In genomic region chr19:35935911-35936737, GRCh38 we compare ENCODE assay signal across 8 cellular contexts. TPM values are rescaled to one million over a fixed set of nuclear protein-coding genes. Genes with fewer than 3 reads are reported as not detected.
DNase-seq lines count a peak whose midpoint lies in the region; ATAC-seq lines count a peak whose summit lies in the region.

Gene LRFN3 (plus strand): TSS chr19:35936374. CDS start chr19:35939426, 3,052 bp downstream.

- H3K27ac Mint-ChIP-seq in activated CD8-positive, alpha-beta T cell treated with anti-CD3 and anti-CD28 coated beads, Interleukin-2, amount 10 ng/mL, durations not matched to agents 7 days and 5 days = peak within 1 kb of the TSS; percentile 22

- H3K27me3 ChIP-seq in effector memory CD4-positive, alpha-beta T cell (replicated peaks; ENCODE audit: control insufficient read depth, insufficient read depth, low read length, poor library complexity, severe bottlenecking) = no peaks in the 10 kb centered on the region

- H3K27me3 Mint-ChIP-seq in activated CD8-positive, alpha-beta T cell treated with anti-CD3 and anti-CD28 coated beads, Interleukin-2, amount 10 ng/mL, durations not matched to agents 7 days and 5 days (ENCODE audit: low read depth) = peaks cover 2% of the 10 kb centered on the region

- peaks cover 14% of the 10 kb centered on the region for H3K36me3 ChIP-seq in effector memory CD4-positive, alpha-beta T cell (ENCODE audit: control insufficient read depth, insufficient read depth, low read length)

- H3K4me1 Mint-ChIP-seq in activated CD8-positive, alpha-beta T cell treated with anti-CD3 and anti-CD28 coated beads, Interleukin-2, amount 10 ng/mL, durations not matched to agents 7 days and 5 days (ENCODE audit: low read depth) = peaks cover 43% of the 10 kb centered on the region

- H3K9me3 ChIP-seq in effector memory CD4-positive, alpha-beta T cell (ENCODE audit: control insufficient read depth, low read length) = no peaks in the 10 kb centered on the region

- CTCF ChIA-PET in activated CD8-positive, alpha-beta T cell treated with anti-CD3 and anti-CD28 coated beads, Interleukin-2, amount 10 ng/mL, durations not matched to agents 7 days and 5 days (lab: Charles Lee) = interaction anchor here (1.3 kb wide), 1 partner anchor 23 kb away, joined by 3 read pairs; no protein-coding TSS in a partner anchor

- peak within 1 kb of the TSS; percentile 79 for H3K4me3 Mint-ChIP-seq in activated CD8-positive, alpha-beta T cell treated with anti-CD3 and anti-CD28 coated beads, Interleukin-2, amount 10 ng/mL, durations not matched to agents 7 days and 5 days

- H3K27ac ChIP-seq in effector memory CD4-positive, alpha-beta T cell (ENCODE audit: insufficient read depth, low read length, poor library complexity, severe bottlenecking) = peak within 1 kb of the TSS; percentile 62

- peaks cover 29% of the 10 kb centered on the region for H3K4me1 ChIP-seq in effector memory CD4-positive, alpha-beta T cell (ENCODE audit: control insufficient read depth, insufficient read depth, low read length, poor library complexity, severe bottlenecking)

- H3K36me3 Mint-ChIP-seq in activated CD8-positive, alpha-beta T cell treated with anti-CD3 and anti-CD28 coated beads, Interleukin-2, amount 10 ng/mL, durations not matched to agents 7 days and 5 days (ENCODE audit: low read depth) = peaks cover 6% of the 10 kb centered on the region

- H3K9me3 Mint-ChIP-seq in activated CD8-positive, alpha-beta T cell treated with anti-CD3 and anti-CD28 coated beads, Interleukin-2, amount 10 ng/mL, durations not matched to agents 7 days and 5 days (ENCODE audit: insufficient read depth) = no peaks in the 10 kb centered on the region

- peak; percentile 12 for ATAC-seq in activated CD8-positive, alpha-beta T cell treated with anti-CD3 and anti-CD28 coated beads, Interleukin-2, amount 10 ng/mL, durations not matched to agents 7 days and 5 days
- ATAC-seq in HG03135 (IDR thresholded peaks at IDR 0.05; ENCODE audit: unreplicated experiment) = no peak

- POLR2A ChIA-PET in activated CD8-positive, alpha-beta T cell treated with anti-CD3 and anti-CD28 coated beads, Interleukin-2, amount 10 ng/mL, durations not matched to agents 7 days and 5 days (lab: Charles Lee) = no interaction called here

- DNase-seq in NCI-H2029 (lab: John Stamatoyannopoulos, UW) (peak; percentile 66), NCI-H2029 treated with DMSO at 0.1 percent for 48 hours (lab: John Stamatoyannopoulos, UW) (no peak), NCI-H524 (lab: John Stamatoyannopoulos, UW) (peak; percentile 87 to 90), medulla oblongata (ENCODE audit: extremely low spot score) (peak; percentile 83)
- DNase-seq in activated CD8-positive, alpha-beta T cell treated with anti-CD3 and anti-CD28 coated beads, Interleukin-2, amount 10 ng/mL, durations not matched to agents 7 days and 5 days = peak; percentile 63
- peak; percentile 10 to 22 (median 20) for DNase-seq in effector memory CD4-positive, alpha-beta T cell
- DNase-seq in stimulated activated CD4-positive, alpha-beta T cell treated with anti-CD3 and anti-CD28 coated beads, TNF-alpha, amount 100 ng/mL, for 1 hour (ENCODE audit: low read depth in 3 of 3, low spot score in 1 of 3) = peak in 2 of 3 donors; percentile 30 to 49

- H3K4me3 ChIP-seq in effector memory CD4-positive, alpha-beta T cell (ENCODE audit: insufficient read depth, low read depth, low read length, poor library complexity, severe bottlenecking) = peak within 1 kb of the TSS; percentile 74

RNA-seq across cellular contexts. Expression of gene LRFN3, which starts in this region (rescaled TPM):
- 10 to 100 TPM in 1 of 2 experiments, 1 to 10 TPM in 1; 9.8 to 10.3 TPM for total RNA-seq in activated CD8-positive, alpha-beta T cell treated with anti-CD3 and anti-CD28 coated beads, Interleukin-2, amount 10 ng/mL, durations not matched to agents 7 days and 5 days
